29 cellular contexts compared by ENCODE assay signal in the genomic region with DNA sequence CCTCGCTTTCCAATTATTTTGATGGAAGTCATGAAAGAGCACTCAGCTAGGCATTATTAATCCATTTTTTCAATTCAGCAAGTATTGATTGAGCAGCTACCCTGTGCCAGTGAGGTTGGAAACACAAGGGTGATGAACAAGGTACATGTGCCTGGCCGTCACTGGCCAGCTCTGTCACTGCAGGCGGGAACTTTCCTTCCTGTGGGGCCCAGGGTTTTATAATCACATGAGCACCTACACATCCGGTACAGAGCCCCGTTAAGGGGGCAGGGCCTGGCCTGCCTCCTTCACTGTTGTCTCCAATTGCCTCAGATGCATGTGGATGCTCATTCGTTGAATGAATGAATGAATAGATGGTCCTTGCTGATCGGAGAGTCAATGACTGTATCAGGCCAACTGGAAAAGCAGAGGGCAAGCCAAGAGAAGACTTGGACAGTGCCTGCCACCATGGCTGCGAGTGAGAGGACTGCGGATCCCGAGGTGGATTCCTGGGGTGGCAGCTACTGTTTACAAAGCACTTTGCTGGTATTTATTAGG. TPM values are rescaled to one million over a fixed set of nuclear protein-coding genes. Genes with fewer than 3 reads are reported as not detected.
"Had no signal": no experiment of that assay in that cellular context is flagged by ENCODE, and none has a peak within 500 bp of the region (broad histone marks: within the 10 kb centered on the region; RNA-seq: fewer than 3 reads in every experiment).

No MANE protein-coding gene starts in this region.

- H3K36me3 ChIP-seq: brain microvascular endothelial cell, heart right ventricle, left lung, neutrophil, ovary, prostate gland, sigmoid colon, suprapubic skin, tibial artery had no signal

- H3K4me3 ChIP-seq: heart right ventricle, left lung, lung, mucosa of descending colon, ovary, prostate gland, sigmoid colon, suprapubic skin, tibial artery had no signal

- H3K9me3 Mint-ChIP-seq: activated naive CD4-positive, alpha-beta T cell treated with anti-CD3 and anti-CD28 coated beads, Interleukin-2, amount 10 ng/mL, durations not matched to agents 7 days and 5 days; activated T-cell treated with anti-CD3 and anti-CD28 coated beads, Interleukin-2, amount 50 U/mL, for 24 hours; natural killer cell treated with Interleukin-12 subunit alpha and Interleukin-12 subunit beta and Interleukin-15 and Interleukin-18, amount 100 ng/mL, for 72 hours had no signal

- ATAC-seq: esophagus mucosa; foreskin keratinocyte; heart right ventricle; left lung; mucosa of descending colon; natural killer cell treated with Interleukin-12 subunit alpha and Interleukin-12 subunit beta and Interleukin-15 and Interleukin-18, amount 100 ng/mL, for 72 hours; stimulated activated memory B cell treated with anti-CD40 and anti-IgM and Interleukin-4, amounts not matched to agents 10 μg/mL and 1 μg/mL and 100 μg/mL, for 72 hours had no signal

- H3K4me3 Mint-ChIP-seq: activated naive CD4-positive, alpha-beta T cell treated with anti-CD3 and anti-CD28 coated beads, Interleukin-2, amount 10 ng/mL, durations not matched to agents 7 days and 5 days; activated T-cell treated with anti-CD3 and anti-CD28 coated beads, Interleukin-2, amount 50 U/mL, for 24 hours; endodermal cell; natural killer cell treated with Interleukin-12 subunit alpha and Interleukin-12 subunit beta and Interleukin-15 and Interleukin-18, amount 100 ng/mL, for 72 hours; stimulated activated memory B cell treated with anti-CD40 and anti-IgM and Interleukin-4, amounts not matched to agents 10 μg/mL and 1 μg/mL and 100 μg/mL, for 72 hours had no signal

- H3K27ac Mint-ChIP-seq: activated naive CD4-positive, alpha-beta T cell treated with anti-CD3 and anti-CD28 coated beads, Interleukin-2, amount 10 ng/mL, durations not matched to agents 7 days and 5 days; activated T-cell treated with anti-CD3 and anti-CD28 coated beads, Interleukin-2, amount 50 U/mL, for 24 hours; endodermal cell; natural killer cell treated with Interleukin-12 subunit alpha and Interleukin-12 subunit beta and Interleukin-15 and Interleukin-18, amount 100 ng/mL, for 72 hours; stimulated activated memory B cell treated with anti-CD40 and anti-IgM and Interleukin-4, amounts not matched to agents 10 μg/mL and 1 μg/mL and 100 μg/mL, for 72 hours had no signal

- H3K27ac ChIP-seq: brain microvascular endothelial cell, foreskin keratinocyte, heart right ventricle, left lung, neutrophil, ovary, prostate gland, sigmoid colon, suprapubic skin, tibial artery had no signal

- H3K27me3 ChIP-seq: brain microvascular endothelial cell, foreskin keratinocyte, heart right ventricle, left lung, neutrophil, ovary, sigmoid colon, suprapubic skin, tibial artery had no signal

- DNase-seq: activated CD8-positive, alpha-beta memory T cell treated with anti-CD3 and anti-CD28 coated beads for 24 hours; activated CD8-positive, alpha-beta memory T cell treated with anti-CD3 and anti-CD28 coated beads, Interleukin-2, amount 50 U/mL, for 4 hours; activated gamma-delta T cell; activated naive CD4-positive, alpha-beta T cell treated with anti-CD3 and anti-CD28 coated beads, Interleukin-2, amount 10 ng/mL, durations not matched to agents 7 days and 5 days; activated T-cell treated with anti-CD3 and anti-CD28 coated beads, Interleukin-2, amount 50 U/mL, for 24 hours; amniotic stem cell; brain microvascular endothelial cell; endodermal cell; foreskin keratinocyte; heart right ventricle; left lung; mucosa of descending colon; ovary; retina; sigmoid colon; small intestine; stimulated activated CD4-positive, alpha-beta T cell treated with anti-CD3 and anti-CD28 coated beads, Interleukin-1b, Interleukin-23, amount 100 ng/mL, for 48 hours; stimulated activated CD4-positive, alpha-beta T cell treated with anti-CD3 and anti-CD28 coated beads, Interleukin-4, amount 100 ng/mL, for 4 hours; stimulated activated CD8-positive, alpha-beta memory T cell treated with anti-CD3 and anti-CD28 coated beads, Interleukin-4, amount 100 ng/mL, for 48 hours; tibial artery had no signal

- H3K36me3 Mint-ChIP-seq: activated naive CD4-positive, alpha-beta T cell treated with anti-CD3 and anti-CD28 coated beads, Interleukin-2, amount 10 ng/mL, durations not matched to agents 7 days and 5 days; natural killer cell treated with Interleukin-12 subunit alpha and Interleukin-12 subunit beta and Interleukin-15 and Interleukin-18, amount 100 ng/mL, for 72 hours; stimulated activated memory B cell treated with anti-CD40 and anti-IgM and Interleukin-4, amounts not matched to agents 10 μg/mL and 1 μg/mL and 100 μg/mL, for 72 hours had no signal

- H3K27me3 Mint-ChIP-seq: activated T-cell treated with anti-CD3 and anti-CD28 coated beads, Interleukin-2, amount 50 U/mL, for 24 hours; stimulated activated memory B cell treated with anti-CD40 and anti-IgM and Interleukin-4, amounts not matched to agents 10 μg/mL and 1 μg/mL and 100 μg/mL, for 72 hours had no signal

- H3K4me1 ChIP-seq: foreskin keratinocyte, heart right ventricle, left lung, prostate gland, sigmoid colon, suprapubic skin, tibial artery had no signal

RNA-seq across cellular contexts. Expression of gene KCNMB1, which starts 55.9 kb away (rescaled TPM):
- total RNA-seq: foreskin keratinocyte; myocyte; natural killer cell treated with Interleukin-12 subunit alpha and Interleukin-12 subunit beta and Interleukin-15 and Interleukin-18, amount 100 ng/mL, for 72 hours had no signal
- polyA plus RNA-seq: foreskin keratinocyte had no signal

RNA-seq across cellular contexts. Expression of gene KCNIP1, which starts 58.8 kb away (rescaled TPM):
- total RNA-seq: endodermal cell; esophagus mucosa; foreskin keratinocyte; myocyte; natural killer cell treated with Interleukin-12 subunit alpha and Interleukin-12 subunit beta and Interleukin-15 and Interleukin-18, amount 100 ng/mL, for 72 hours; ureter had no signal
- polyA plus RNA-seq: foreskin keratinocyte had no signal
